In genomic region chr14:77018785-77019184, GRCh38 we compare ENCODE assay signal across 28 cellular contexts. TPM values are rescaled to one million over a fixed set of nuclear protein-coding genes. Genes with fewer than 3 reads are reported as not detected.
DNase-seq lines count a peak whose midpoint lies in the region; ATAC-seq and TF ChIP-seq lines count a peak whose summit lies in the region.
"Had no signal": no experiment of that assay in that cellular context is flagged by ENCODE, and none has a peak within 500 bp of the region (broad histone marks: within the 10 kb centered on the region; RNA-seq: fewer than 3 reads in every experiment).

No MANE protein-coding gene starts in this region.

- TF ChIP-seq POLR2A in breast epithelium (IDR thresholded peaks at IDR 0.05), result no peak

- peaks cover 27% of the 10 kb centered on the region for H3K4me1 Mint-ChIP-seq in MCF 10A (ENCODE audit: insufficient read depth, unreplicated experiment)

- H3K9me3 ChIP-seq in breast epithelium (no peaks in the 10 kb centered on the region), upper lobe of right lung (no peaks in the 10 kb centered on the region)
- H3K9me3 ChIP-seq: Caco-2, SJSA1 had no signal

- H3K27me3 Mint-ChIP-seq in MCF 10A (ENCODE audit: insufficient read depth, unreplicated experiment), result no peaks in the 10 kb centered on the region

- TF ChIP-seq CTCF in MCF 10A (IDR thresholded peaks at IDR 0.05; ENCODE audit: unreplicated experiment) (no peak), breast epithelium (IDR thresholded peaks at IDR 0.05) (no peak), fibroblast of the aortic adventitia (IDR thresholded peaks at IDR 0.05; ENCODE audit: insufficient read depth, low read length) (no peak), upper lobe of right lung (IDR thresholded peaks at IDR 0.05) (no peak), omental fat pad (IDR thresholded peaks at IDR 0.05) (no peak)

- CTCF ChIA-PET in MCF 10A (lab: Yijun Ruan, JAX), result interaction anchor here (0.6 to 0.7 kb wide), 4 partner anchors 67 to 338 kb away, joined by 3 to 4 read pairs (median 4); no protein-coding TSS in a partner anchor

- peak; percentile 36 for DNase-seq in MCF 10A (ENCODE audit: unreplicated experiment)
- no peak for DNase-seq in breast epithelium (ENCODE audit: low spot score in 2 of 2)
- peak; percentile 83 for DNase-seq in amniotic epithelial cell (ENCODE audit: low read depth)
- DNase-seq in fibroblast of the aortic adventitia (ENCODE audit: low read depth), result peak; percentile 33
- no peak for DNase-seq in upper lobe of right lung
- no peak for DNase-seq in kidney tubule cell (ENCODE audit: low spot score)
- DNase-seq in dermis blood vessel endothelial cell, result no peak
- no peak for DNase-seq in omental fat pad (ENCODE audit: low spot score)
- DNase-seq: Caco-2; CD8-positive, alpha-beta T cell; DMS 273 treated with DMSO at 0.1 percent for 48 hours; DMS79; EL; GDM1; H7; NCI-H1092; NCI-H1417 treated with DMSO at 0.1 percent for 48 hours; NCI-H1694 treated with DMSO at 0.1 percent for 48 hours; NCI-H2081 treated with DMSO at 0.1 percent for 48 hours; NCI-H2171; NCI-H226; NCI-H510A; NCI-H69; Right ventricle myocardium superior; RPMI8226 had no signal

- POLR2A ChIA-PET in MCF 10A (lab: Yijun Ruan, JAX), result no interaction called here

- no TSS peak for BruUV-seq in MCF 10A (replicated peaks; lab: Mats Ljungman, UMichigan)

- H3K27ac ChIP-seq in breast epithelium (no peak overlapping the region), upper lobe of right lung (no peak overlapping the region)
- H3K27ac ChIP-seq: C4-2B, SJSA1 had no signal

- H3K4me3 Mint-ChIP-seq in MCF 10A (ENCODE audit: unreplicated experiment), result no peak overlapping the region
- H3K4me3 Mint-ChIP-seq: CD8-positive, alpha-beta T cell had no signal

- H3K4me1 ChIP-seq in breast epithelium, result peaks cover 5 to 8% of the 10 kb centered on the region in 2 donors
- H3K4me1 ChIP-seq in upper lobe of right lung, result peaks cover 23% of the 10 kb centered on the region
- H3K4me1 ChIP-seq: SJSA1 had no signal

- no peaks in the 10 kb centered on the region for H3K27me3 ChIP-seq in breast epithelium
- H3K27me3 ChIP-seq in upper lobe of right lung, result no peaks in the 10 kb centered on the region
- H3K27me3 ChIP-seq: SJSA1 had no signal

- intact Hi-C loops in MCF 10A (cut with micrococcal nuclease) (no loop called here), breast epithelium (cut with DNase I; ENCODE audit: low total_unique reads) (no loop called here), upper lobe of right lung (cut with DNase I) (no loop called here)

- H3K9me3 Mint-ChIP-seq in MCF 10A (ENCODE audit: unreplicated experiment), result no peaks in the 10 kb centered on the region
- H3K9me3 Mint-ChIP-seq: CD8-positive, alpha-beta T cell had no signal

- H3K27ac Mint-ChIP-seq in MCF 10A (ENCODE audit: low read depth, unreplicated experiment), result no peak overlapping the region
- H3K27ac Mint-ChIP-seq: CD8-positive, alpha-beta T cell had no signal

- H3K4me3 ChIP-seq in breast epithelium (no peak overlapping the region), fibroblast of the aortic adventitia (ENCODE audit: low read depth, low read length) (no peak overlapping the region), upper lobe of right lung (no peak overlapping the region)
- H3K4me3 ChIP-seq: GM12878, SJSA1 had no signal

- H3K36me3 ChIP-seq in breast epithelium, result no peaks in the 10 kb centered on the region
- no peaks in the 10 kb centered on the region for H3K36me3 ChIP-seq in upper lobe of right lung
- H3K36me3 ChIP-seq: SJSA1 had no signal

- ATAC-seq in upper lobe of right lung, result peak; percentile 17
- ATAC-seq in omental fat pad (ENCODE audit: low FRiP score), result no peak
- ATAC-seq: CD8-positive, alpha-beta T cell; GM12878 had no signal

- H3K36me3 Mint-ChIP-seq in MCF 10A (ENCODE audit: insufficient read depth, unreplicated experiment), result no peaks in the 10 kb centered on the region

RNA-seq across cellular contexts. Expression of gene IRF2BPL, which starts 9.7 kb away (rescaled TPM):
- total RNA-seq in MCF 10A (2022), result 22.1 and 26.0 TPM in 2 replicates
- total RNA-seq in breast epithelium, result 10 to 100 TPM; 39.5 to 76.5 (median 47.2) TPM
- 21.6 and 25.8 TPM in 2 replicates for total RNA-seq in fibroblast of the aortic adventitia (ENCODE audit: low replicate concordance)
- total RNA-seq in upper lobe of right lung, result 50.6 TPM
- total RNA-seq in dermis blood vessel endothelial cell, result 11.6 and 17.9 TPM in 2 replicates
- 10 to 100 TPM; 31.1 to 70.0 (median 34.4) TPM for total RNA-seq in omental fat pad

Comparison
In these comparisons a context has a peak if more than half of its experiments do, and no peak if none do; other contexts are left out.
1. DNase-seq: peak in MCF 10A (single experiment), amniotic epithelial cell (single experiment) and fibroblast of the aortic adventitia (single experiment); none in breast epithelium (0 of 2), upper lobe of right lung (single experiment), kidney tubule cell (single experiment), dermis blood vessel endothelial cell (single experiment) and omental fat pad (single experiment).